16 cellular contexts compared by ENCODE assay signal in the genomic region with DNA sequence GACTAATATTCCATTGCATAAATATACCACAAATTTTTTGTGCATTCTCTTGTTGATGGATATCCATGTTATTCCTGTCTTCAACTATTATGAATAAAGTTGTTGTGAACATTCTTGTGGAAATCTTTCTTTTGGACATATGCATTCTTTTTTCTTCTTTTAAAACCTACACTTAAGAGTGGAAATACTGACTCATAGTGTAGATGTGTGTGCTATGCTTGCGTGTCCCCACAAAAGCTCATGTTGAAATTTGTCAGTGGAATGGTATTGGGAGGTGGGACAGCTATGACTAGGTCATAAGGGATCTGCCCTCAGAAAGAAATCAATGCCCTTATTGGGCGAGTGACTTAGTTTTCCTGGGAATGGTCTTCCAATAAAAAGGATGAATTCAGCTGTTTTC.
DNase-seq lines count a peak whose midpoint lies in the region; ATAC-seq and TF ChIP-seq lines count a peak whose summit lies in the region.
"Had no signal": no experiment of that assay in that cellular context is flagged by ENCODE, and none has a peak within 500 bp of the region (broad histone marks: within the 10 kb centered on the region; RNA-seq: fewer than 3 reads in every experiment).

No MANE protein-coding gene starts in this region.

- H3K27me3 ChIP-seq in mesendoderm (ENCODE audit: insufficient read depth, low read length, poor library complexity) = no peaks in the 10 kb centered on the region
- H3K27me3 ChIP-seq: BLaER1 had no signal

- H3K36me3 Mint-ChIP-seq in activated naive CD4-positive, alpha-beta T cell treated with anti-CD3 and anti-CD28 coated beads, Interleukin-2, amount 50 U/mL, for 72 hours = no peaks in the 10 kb centered on the region
- H3K36me3 Mint-ChIP-seq: mesothelial cell of epicardium had no signal

- H3K9ac ChIP-seq in mesendoderm (ENCODE audit: low read length) = no peak overlapping the region
- H3K9ac ChIP-seq: BLaER1, KMS-11 had no signal

- POLR2A ChIA-PET in AG04449 (lab: Yijun Ruan, JAX) = interaction anchor here (0.9 to 1.7 kb wide), 3 partner anchors 15 to 21 kb away, joined by 3 to 7 read pairs (median 4); no protein-coding TSS in a partner anchor

- H3K56ac ChIP-seq in mesendoderm (ENCODE audit: low read length) = no peak overlapping the region

- no CpG with 5 or more reads among the region's 2 CpGs for WGBS in mesendoderm (ENCODE audit: extremely low coverage, insufficient coverage, low lambda C conversion rate)

- no peak overlapping the region for H3K18ac ChIP-seq in mesendoderm (ENCODE audit: low read length)

- no peaks in the 10 kb centered on the region for H3K79me2 ChIP-seq in mesendoderm (ENCODE audit: control insufficient read depth, insufficient read depth, low read length)

- no peak overlapping the region for H3K23ac ChIP-seq in mesendoderm (ENCODE audit: low read length)

- H3K4me3 ChIP-seq in AG04449 (ENCODE audit: low read depth, low read length) (no peak overlapping the region), fibroblast of pulmonary artery (replicated peaks; ENCODE audit: low read depth, low read length) (no peak overlapping the region), mesendoderm (ENCODE audit: low read length) (no peak overlapping the region)
- H3K4me3 ChIP-seq: BLaER1 had no signal

- H3K4me2 ChIP-seq in mesendoderm (ENCODE audit: low read length) = no peak overlapping the region
- H3K4me2 ChIP-seq: KMS-11 had no signal

- no peak overlapping the region for H3K4ac ChIP-seq in mesendoderm (ENCODE audit: low read depth, low read length)

- H3K79me1 ChIP-seq in mesendoderm (ENCODE audit: low read length) = no peaks in the 10 kb centered on the region

- H4K8ac ChIP-seq in mesendoderm (ENCODE audit: low read depth, low read length) = no peak overlapping the region

- peak; percentile 26 to 34 for ATAC-seq in activated naive CD4-positive, alpha-beta T cell treated with anti-CD3 and anti-CD28 coated beads, Interleukin-2, amount 50 U/mL, for 72 hours

- H4K5ac ChIP-seq in mesendoderm (ENCODE audit: low read length) = no peak overlapping the region

- no peak overlapping the region for H2AK5ac ChIP-seq in mesendoderm (ENCODE audit: low read length)

- peak overlapping the region; percentile 83 to 88 for H3K27ac Mint-ChIP-seq in activated naive CD4-positive, alpha-beta T cell treated with anti-CD3 and anti-CD28 coated beads, Interleukin-2, amount 50 U/mL, for 72 hours
- H3K27ac Mint-ChIP-seq: endodermal cell, mesothelial cell of epicardium had no signal

- TF ChIP-seq CTCF in AG04449 (IDR thresholded peaks at IDR 0.05; ENCODE audit: insufficient read depth, low read length, missing control alignments) = no peak
- no peak for TF ChIP-seq CTCF in fibroblast of pulmonary artery (IDR thresholded peaks at IDR 0.05; ENCODE audit: low read length, missing control alignments)

- no peak overlapping the region for H2BK120ac ChIP-seq in mesendoderm (ENCODE audit: low read depth, low read length)

- H3K36me3 ChIP-seq in mesendoderm (ENCODE audit: control insufficient read depth, insufficient read depth, low read length) = no peaks in the 10 kb centered on the region
- H3K36me3 ChIP-seq: BLaER1 had no signal

- no peaks in the 10 kb centered on the region for H3K4me1 ChIP-seq in mesendoderm (ENCODE audit: control insufficient read depth, low read depth, low read length)

- CTCF ChIA-PET in AG04449 (lab: Yijun Ruan, JAX) = interaction anchor here (0.8 to 47.3 kb wide), 17 partner anchors 9 to 542 kb away, joined by 3 to 2267 read pairs (median 10); no protein-coding TSS in a partner anchor

- peak; percentile 94 for DNase-seq in AG04449 (ENCODE audit: low read depth, low spot score)
- DNase-seq in GM03348 (ENCODE audit: low spot score) = peak; percentile 62
- no peak for DNase-seq in activated naive CD4-positive, alpha-beta T cell treated with anti-CD3 and anti-CD28 coated beads, Interleukin-2, amount 50 U/mL, for 72 hours (ENCODE audit: low spot score in 2 of 2)
- peak; percentile 49 for DNase-seq in fibroblast of pulmonary artery (ENCODE audit: low read depth)
- DNase-seq in stimulated activated CD4-positive, alpha-beta T cell treated with anti-CD3 and anti-CD28 coated beads, Interleukin-4, amount 100 ng/mL, for 24 hours = no peak
- no peak for DNase-seq in mesendoderm
- no peak for DNase-seq in mesenteric fat pad (ENCODE audit: low spot score)
- DNase-seq in NCI-H526 (lab: John Stamatoyannopoulos, UW) = no peak
- DNase-seq: activated CD4-positive, alpha-beta T cell treated with anti-CD3 and anti-CD28 coated beads, Interleukin-2, amount 50 U/mL, for 48 hours; endodermal cell; posterior cingulate gyrus; stimulated activated CD4-positive, alpha-beta T cell treated with anti-CD3 and anti-CD28 coated beads, Interleukin-2, amount 100 ng/mL, for 48 hours; stimulated activated naive CD4-positive, alpha-beta T cell had no signal

- no peaks in the 10 kb centered on the region for H3K9me3 Mint-ChIP-seq in activated naive CD4-positive, alpha-beta T cell treated with anti-CD3 and anti-CD28 coated beads, Interleukin-2, amount 50 U/mL, for 72 hours
- H3K9me3 Mint-ChIP-seq: endodermal cell, mesothelial cell of epicardium had no signal

- H2BK15ac ChIP-seq in mesendoderm (replicated peaks; ENCODE audit: low read depth) = no peak overlapping the region

- H2BK5ac ChIP-seq in mesendoderm (ENCODE audit: low read length) = no peak overlapping the region

- H3K27ac ChIP-seq in mesendoderm (ENCODE audit: low read depth, low read length) = no peak overlapping the region
- H3K27ac ChIP-seq: BLaER1, KMS-11 had no signal

Comparison
In these comparisons a context has a peak if more than half of its experiments do, and no peak if none do; other contexts are left out.
1. DNase-seq: peak in AG04449 (single experiment), GM03348 (single experiment) and fibroblast of pulmonary artery (single experiment); none in activated naive CD4-positive, alpha-beta T cell treated with anti-CD3 and anti-CD28 coated beads, Interleukin-2, amount 50 U/mL, for 72 hours (0 of 2), stimulated activated CD4-positive, alpha-beta T cell treated with anti-CD3 and anti-CD28 coated beads, Interleukin-4, amount 100 ng/mL, for 24 hours (single experiment), mesendoderm (single experiment), mesenteric fat pad (single experiment) and NCI-H526 (0 of 2).